ENCODE assay signal across 13 cellular contexts in the genomic region with DNA sequence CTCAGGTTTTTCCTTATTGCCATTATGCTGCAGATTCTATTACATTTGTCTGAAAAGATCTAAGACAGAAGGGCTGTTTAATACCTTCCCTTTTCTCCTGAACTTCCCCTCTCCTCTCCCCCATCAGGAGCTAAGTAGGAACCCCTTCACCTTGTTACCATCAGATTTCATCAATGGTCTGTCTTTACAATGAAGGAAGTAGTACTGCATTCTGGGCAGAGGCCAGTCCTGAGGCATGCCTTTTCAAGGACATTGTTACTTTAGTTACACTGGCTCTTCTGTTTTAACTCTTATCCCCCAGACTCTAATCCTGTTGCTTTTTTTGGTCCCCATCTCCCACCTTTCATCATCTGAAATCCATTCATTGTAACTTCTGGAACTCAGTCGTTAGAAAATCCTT. TPM values are rescaled to one million over a fixed set of nuclear protein-coding genes. Genes with fewer than 3 reads are reported as not detected.
DNase-seq lines count a peak whose midpoint lies in the region; ATAC-seq and TF ChIP-seq lines count a peak whose summit lies in the region.
"Had no signal": no experiment of that assay in that cellular context is flagged by ENCODE, and none has a peak within 500 bp of the region (broad histone marks: within the 10 kb centered on the region; RNA-seq: fewer than 3 reads in every experiment).

No MANE protein-coding gene starts in this region.

- POLR2A ChIA-PET in activated CD4-positive, alpha-beta T cell treated with anti-CD3 and anti-CD28 coated beads for 36 hours (lab: Charles Lee) = interaction anchor here (1.9 to 3.2 kb wide), 2 partner anchors 8 to 12 kb away, joined by 8 to 13 read pairs; partner anchors contain the start of gene CTNNB1
- POLR2A ChIA-PET in activated CD4-positive, alpha-beta memory T cell treated with anti-CD3 and anti-CD28 coated beads, Interleukin-2, amount 10 ng/mL, durations not matched to agents 7 days and 5 days (lab: Charles Lee) = interaction anchor here (10.6 kb wide), 1 partner anchor 8 kb away, joined by 73 read pairs; the partner anchor contains the start of gene CTNNB1

- CTCF ChIA-PET in activated CD4-positive, alpha-beta T cell treated with anti-CD3 and anti-CD28 coated beads for 36 hours (lab: Charles Lee) = interaction anchor here (1.1 kb wide), 1 partner anchor 9 kb away, joined by 3 read pairs; no protein-coding TSS in a partner anchor
- CTCF ChIA-PET in activated CD4-positive, alpha-beta memory T cell treated with anti-CD3 and anti-CD28 coated beads, Interleukin-2, amount 10 ng/mL, durations not matched to agents 7 days and 5 days (lab: Charles Lee) = no interaction called here

- peaks cover 28% of the 10 kb centered on the region for H3K36me3 Mint-ChIP-seq in activated CD4-positive, alpha-beta T cell treated with anti-CD3 and anti-CD28 coated beads for 36 hours (ENCODE audit: low read depth)
- H3K36me3 Mint-ChIP-seq in brain (peaks cover 54% of the 10 kb centered on the region), neural crest cell (ENCODE audit: low read depth) (peaks cover 18% of the 10 kb centered on the region)
- H3K36me3 Mint-ChIP-seq in activated CD4-positive, alpha-beta memory T cell treated with anti-CD3 and anti-CD28 coated beads, Interleukin-2, amount 10 ng/mL, durations not matched to agents 7 days and 5 days (ENCODE audit: low read depth) = peaks cover 42% of the 10 kb centered on the region

- H3K27ac Mint-ChIP-seq in activated CD4-positive, alpha-beta T cell treated with anti-CD3 and anti-CD28 coated beads for 36 hours = peak overlapping the region; percentile 53
- H3K27ac Mint-ChIP-seq in brain (peak overlapping the region in 3 of 5 experiments; percentile 5 to 81 (median 46)), neural crest cell (ENCODE audit: unreplicated experiment) (no peak overlapping the region)
- no peak overlapping the region for H3K27ac Mint-ChIP-seq in activated CD4-positive, alpha-beta memory T cell treated with anti-CD3 and anti-CD28 coated beads, Interleukin-2, amount 10 ng/mL, durations not matched to agents 7 days and 5 days

- no peak for DNase-seq in activated CD4-positive, alpha-beta T cell treated with anti-CD3 and anti-CD28 coated beads for 36 hours
- no peak for DNase-seq in activated CD4-positive, alpha-beta T cell treated with anti-CD3 and anti-CD28 coated beads for 48 hours
- DNase-seq in GF-D8 (lab: John Stamatoyannopoulos, UW) (peak; percentile 6), neural crest cell (ENCODE audit: low read depth, low spot score) (no peak), HuH-7 (ENCODE audit: low spot score) (no peak), EL (no peak)
- DNase-seq in activated CD4-positive, alpha-beta memory T cell treated with anti-CD3 and anti-CD28 coated beads, Interleukin-2, amount 10 ng/mL, durations not matched to agents 7 days and 5 days = no peak
- DNase-seq: central memory CD4-positive, alpha-beta T cell; IMR-90; NCI-H1436; NCI-H226; SIG-M5 had no signal

- H3K4me1 Mint-ChIP-seq in activated CD4-positive, alpha-beta T cell treated with anti-CD3 and anti-CD28 coated beads for 36 hours = peaks cover 81% of the 10 kb centered on the region
- H3K4me1 Mint-ChIP-seq in brain = peaks cover 85% of the 10 kb centered on the region
- H3K4me1 Mint-ChIP-seq in neural crest cell = peaks cover 68% of the 10 kb centered on the region
- H3K4me1 Mint-ChIP-seq in activated CD4-positive, alpha-beta memory T cell treated with anti-CD3 and anti-CD28 coated beads, Interleukin-2, amount 10 ng/mL, durations not matched to agents 7 days and 5 days = peaks cover 58% of the 10 kb centered on the region

- intact Hi-C loops in activated CD4-positive, alpha-beta T cell treated with anti-CD3 and anti-CD28 coated beads for 36 hours (cut with DNase I, micrococcal nuclease) = loop anchor here (10.0 kb wide), 2 partner anchors 753 to 887 kb away; partner anchors contain the start of genes RPL14 (in 1 of the 2) and TRAK1 (in 1 of the 2)

- no peak overlapping the region for H3K4me3 Mint-ChIP-seq in activated CD4-positive, alpha-beta T cell treated with anti-CD3 and anti-CD28 coated beads for 36 hours
- H3K4me3 Mint-ChIP-seq in brain (peak overlapping the region in 4 of 5 experiments; percentile 2 to 66 (median 35)), neural crest cell (peak overlapping the region; percentile 17)
- no peak overlapping the region for H3K4me3 Mint-ChIP-seq in activated CD4-positive, alpha-beta memory T cell treated with anti-CD3 and anti-CD28 coated beads, Interleukin-2, amount 10 ng/mL, durations not matched to agents 7 days and 5 days

- no peaks in the 10 kb centered on the region for H3K27me3 Mint-ChIP-seq in activated CD4-positive, alpha-beta T cell treated with anti-CD3 and anti-CD28 coated beads for 36 hours
- H3K27me3 Mint-ChIP-seq in brain = no peaks in the 10 kb centered on the region
- H3K27me3 Mint-ChIP-seq in neural crest cell (ENCODE audit: low read depth) = no peaks in the 10 kb centered on the region
- H3K27me3 Mint-ChIP-seq in activated CD4-positive, alpha-beta memory T cell treated with anti-CD3 and anti-CD28 coated beads, Interleukin-2, amount 10 ng/mL, durations not matched to agents 7 days and 5 days = no peaks in the 10 kb centered on the region

- no peaks in the 10 kb centered on the region for H3K9me3 Mint-ChIP-seq in activated CD4-positive, alpha-beta T cell treated with anti-CD3 and anti-CD28 coated beads for 36 hours (ENCODE audit: low read depth)
- H3K9me3 Mint-ChIP-seq in brain (peaks cover 0 to 19% (median 10%) of the 10 kb centered on the region in 5 experiments), neural crest cell (peaks cover 4% of the 10 kb centered on the region)
- peaks cover 6% of the 10 kb centered on the region for H3K9me3 Mint-ChIP-seq in activated CD4-positive, alpha-beta memory T cell treated with anti-CD3 and anti-CD28 coated beads, Interleukin-2, amount 10 ng/mL, durations not matched to agents 7 days and 5 days

- TF ChIP-seq CTCF in brain (conservative IDR thresholded peaks at IDR 0.05) (no peak), neural crest cell (conservative IDR thresholded peaks at IDR 0.05) (no peak)

- ATAC-seq in activated CD4-positive, alpha-beta T cell treated with anti-CD3 and anti-CD28 coated beads for 36 hours = no peak

RNA-seq across cellular contexts. Expression of gene CTNNB1, which starts 8.1 kb away (rescaled TPM):
- 100 to 1,000 TPM; 114 to 158 TPM for total RNA-seq in activated CD4-positive, alpha-beta T cell treated with anti-CD3 and anti-CD28 coated beads for 36 hours
- 68.8 TPM for polyA plus RNA-seq in brain (ENCODE audit: insufficient read depth, low read depth, low replicate concordance)
- 512 and 550 TPM in 2 replicates for total RNA-seq in neural crest cell
- 100 to 1,000 TPM; 134 to 151 TPM for total RNA-seq in activated CD4-positive, alpha-beta memory T cell treated with anti-CD3 and anti-CD28 coated beads, Interleukin-2, amount 10 ng/mL, durations not matched to agents 7 days and 5 days

Comparison
In these comparisons a context has a peak if more than half of its experiments do, and no peak if none do; other contexts are left out.
1. H3K27ac Mint-ChIP-seq: peak in activated CD4-positive, alpha-beta T cell treated with anti-CD3 and anti-CD28 coated beads for 36 hours (single experiment) and brain (3 of 5); none in neural crest cell (single experiment) and activated CD4-positive, alpha-beta memory T cell treated with anti-CD3 and anti-CD28 coated beads, Interleukin-2, amount 10 ng/mL, durations not matched to agents 7 days and 5 days (single experiment).
2. H3K4me3 Mint-ChIP-seq: peak in brain (4 of 5) and neural crest cell (single experiment); none in activated CD4-positive, alpha-beta T cell treated with anti-CD3 and anti-CD28 coated beads for 36 hours (single experiment) and activated CD4-positive, alpha-beta memory T cell treated with anti-CD3 and anti-CD28 coated beads, Interleukin-2, amount 10 ng/mL, durations not matched to agents 7 days and 5 days (single experiment).